9 cellular contexts compared by ENCODE assay signal in genomic region chr6:32118782-32119628, GRCh38. TPM values are rescaled to one million over a fixed set of nuclear protein-coding genes. Genes with fewer than 3 reads are reported as not detected.
DNase-seq lines count a peak whose midpoint lies in the region; ATAC-seq and TF ChIP-seq lines count a peak whose summit lies in the region.
"Had no signal": no experiment of that assay in that cellular context is flagged by ENCODE, and none has a peak within 500 bp of the region (broad histone marks: within the 10 kb centered on the region; RNA-seq: fewer than 3 reads in every experiment).

No MANE protein-coding gene starts in this region.

- ATAC-seq in naive thymus-derived CD4-positive, alpha-beta T cell: peak; percentile 89

- no peak for TF ChIP-seq POLR2A in esophagus squamous epithelium (IDR thresholded peaks at IDR 0.05)

- H3K27ac Mint-ChIP-seq in activated T-helper 1 cell treated with anti-CD3 and anti-CD28 coated beads, Interleukin-12 subunit alpha, Interleukin-12 subunit beta, Interleukin-2, Interleukin-4 antibody, amounts not matched to agents 30 ng/mL and 10 ng/mL and 1 ng/mL, durations not matched to agents 14 hours and 24 hours and 36 hours: no peak overlapping the region
- H3K27ac Mint-ChIP-seq in naive thymus-derived CD4-positive, alpha-beta T cell: peak overlapping the region in 8 of 9 donors; percentile 10 to 81 (median 68)
- H3K27ac Mint-ChIP-seq: T-helper 1 cell treated with Interleukin-12 subunit alpha and Interleukin-12 subunit beta and Interleukin-4 antibody, amounts not matched to agents 30 μg/mL and 1 μg/mL, for 36 hours had no signal

- DNase-seq in DMS114 treated with DMSO at 0.1 percent for 48 hours (lab: John Stamatoyannopoulos, UW; ENCODE audit: unreplicated experiment) (peak; percentile 82), Kasumi-1 (lab: John Stamatoyannopoulos, UW) (peak; percentile 83 to 88), RPMI8226 (peak; percentile 77), esophagus squamous epithelium (lab: John Stamatoyannopoulos, UW) (peak; percentile 34), cortex of kidney (lab: John Stamatoyannopoulos, UW) (no peak)
- peak; percentile 62 for DNase-seq in activated T-helper 1 cell treated with anti-CD3 and anti-CD28 coated beads, Interleukin-12 subunit alpha, Interleukin-12 subunit beta, Interleukin-2, Interleukin-4 antibody, amounts not matched to agents 30 ng/mL and 10 ng/mL and 1 ng/mL, durations not matched to agents 14 hours and 24 hours and 36 hours (ENCODE audit: low spot score)
- peak; percentile 50 to 73 (median 62) for DNase-seq in naive thymus-derived CD4-positive, alpha-beta T cell
- DNase-seq in stimulated activated CD8-positive, alpha-beta memory T cell treated with anti-CD3 and anti-CD28 coated beads, Interleukin-7, amount 100 ng/mL, for 48 hours (ENCODE audit: extremely low read depth in 1 of 2, low read depth in 1 of 2): peak; percentile 35 to 47

- CTCF ChIA-PET in naive thymus-derived CD4-positive, alpha-beta T cell (lab: Charles Lee): interaction anchor here (0.9 to 1.8 kb wide), 10 partner anchors 8 to 295 kb away, joined by 3 to 15 read pairs (median 4); partner anchors contain the start of genes ATF6B, EGFL8 and GPSM3

- intact Hi-C loops in activated T-helper 1 cell treated with anti-CD3 and anti-CD28 coated beads, Interleukin-12 subunit alpha, Interleukin-12 subunit beta, Interleukin-2, Interleukin-4 antibody, amounts not matched to agents 30 ng/mL and 10 ng/mL and 1 ng/mL, durations not matched to agents 14 hours and 24 hours and 36 hours (cut with micrococcal nuclease): loop anchor here (1.0 to 2.0 kb wide), 5 partner anchors 9 to 126 kb away; partner anchors contain the start of genes AGPAT1, ATF6B and PPT2
- intact Hi-C loops in esophagus squamous epithelium (cut with DNase I): no loop called here
- intact Hi-C loops in naive thymus-derived CD4-positive, alpha-beta T cell (cut with micrococcal nuclease): loop anchor here (1.0 to 2.0 kb wide), 6 partner anchors 9 to 126 kb away; partner anchors contain the start of genes PPT2 (in 2 of the 2), ATF6B (in 1 of the 2) and PBX2 (in 1 of the 2)

- peaks cover 44% of the 10 kb centered on the region for H3K36me3 Mint-ChIP-seq in activated T-helper 1 cell treated with anti-CD3 and anti-CD28 coated beads, Interleukin-12 subunit alpha, Interleukin-12 subunit beta, Interleukin-2, Interleukin-4 antibody, amounts not matched to agents 30 ng/mL and 10 ng/mL and 1 ng/mL, durations not matched to agents 14 hours and 24 hours and 36 hours (ENCODE audit: low read depth)
- H3K36me3 Mint-ChIP-seq in naive thymus-derived CD4-positive, alpha-beta T cell: peaks cover 3 to 49% (median 16%) of the 10 kb centered on the region in 5 donors

- WGBS in esophagus squamous epithelium, 2 donors: 20 to 26% methylated on average over 16 to 17 of the region's 17 CpGs

- no peaks in the 10 kb centered on the region for H3K27me3 ChIP-seq in esophagus squamous epithelium
- no peaks in the 10 kb centered on the region for H3K27me3 ChIP-seq in naive thymus-derived CD4-positive, alpha-beta T cell (ENCODE audit: control insufficient read depth in 2 of 2, insufficient read depth in 2 of 2, low read length in 2 of 2)

- no peaks in the 10 kb centered on the region for H3K27me3 Mint-ChIP-seq in activated T-helper 1 cell treated with anti-CD3 and anti-CD28 coated beads, Interleukin-12 subunit alpha, Interleukin-12 subunit beta, Interleukin-2, Interleukin-4 antibody, amounts not matched to agents 30 ng/mL and 10 ng/mL and 1 ng/mL, durations not matched to agents 14 hours and 24 hours and 36 hours (ENCODE audit: insufficient read depth)
- no peaks in the 10 kb centered on the region for H3K27me3 Mint-ChIP-seq in naive thymus-derived CD4-positive, alpha-beta T cell

- H3K27ac ChIP-seq in esophagus squamous epithelium: peak overlapping the region; percentile 48 to 67 (median 64)
- H3K27ac ChIP-seq in naive thymus-derived CD4-positive, alpha-beta T cell (ENCODE audit: low read depth, low read length): no peak overlapping the region

- no peaks in the 10 kb centered on the region for H3K9me3 ChIP-seq in esophagus squamous epithelium
- no peaks in the 10 kb centered on the region for H3K9me3 ChIP-seq in naive thymus-derived CD4-positive, alpha-beta T cell (ENCODE audit: control insufficient read depth in 2 of 3, low read length in 3 of 3)

- peak; percentile 78 to 94 (median 90) for TF ChIP-seq CTCF in esophagus squamous epithelium (IDR thresholded peaks at IDR 0.05)

- peaks cover 3 to 37% (median 15%) of the 10 kb centered on the region in 3 donors for H3K4me1 ChIP-seq in esophagus squamous epithelium
- H3K4me1 ChIP-seq in naive thymus-derived CD4-positive, alpha-beta T cell (ENCODE audit: control insufficient read depth in 2 of 2, insufficient read depth in 2 of 2, low read length in 2 of 2): no peaks in the 10 kb centered on the region

- POLR2A ChIA-PET in naive thymus-derived CD4-positive, alpha-beta T cell (lab: Charles Lee): interaction anchor here (0.9 to 1.4 kb wide), 5 partner anchors 8 to 77 kb away, joined by 3 to 6 read pairs (median 4); partner anchors contain the start of genes ATF6B, FKBPL and GPSM3

- peaks cover 11% of the 10 kb centered on the region for H3K4me1 Mint-ChIP-seq in activated T-helper 1 cell treated with anti-CD3 and anti-CD28 coated beads, Interleukin-12 subunit alpha, Interleukin-12 subunit beta, Interleukin-2, Interleukin-4 antibody, amounts not matched to agents 30 ng/mL and 10 ng/mL and 1 ng/mL, durations not matched to agents 14 hours and 24 hours and 36 hours (ENCODE audit: low read depth)
- H3K4me1 Mint-ChIP-seq in naive thymus-derived CD4-positive, alpha-beta T cell: peaks cover 5 to 24% (median 18%) of the 10 kb centered on the region in 7 donors

- H3K4me3 ChIP-seq in esophagus squamous epithelium: no peak overlapping the region
- no peak overlapping the region for H3K4me3 ChIP-seq in naive thymus-derived CD4-positive, alpha-beta T cell (ENCODE audit: low read length)

- H3K9me3 Mint-ChIP-seq in activated T-helper 1 cell treated with anti-CD3 and anti-CD28 coated beads, Interleukin-12 subunit alpha, Interleukin-12 subunit beta, Interleukin-2, Interleukin-4 antibody, amounts not matched to agents 30 ng/mL and 10 ng/mL and 1 ng/mL, durations not matched to agents 14 hours and 24 hours and 36 hours: no peaks in the 10 kb centered on the region
- H3K9me3 Mint-ChIP-seq in naive thymus-derived CD4-positive, alpha-beta T cell: no peaks in the 10 kb centered on the region
- H3K9me3 Mint-ChIP-seq: T-helper 1 cell treated with Interleukin-12 subunit alpha and Interleukin-12 subunit beta and Interleukin-4 antibody, amounts not matched to agents 30 μg/mL and 1 μg/mL, for 36 hours had no signal

- H3K36me3 ChIP-seq in esophagus squamous epithelium: peaks cover 28 to 99% (median 56%) of the 10 kb centered on the region in 3 donors
- peaks cover 23 to 86% (median 29%) of the 10 kb centered on the region in 3 experiments for H3K36me3 ChIP-seq in naive thymus-derived CD4-positive, alpha-beta T cell (ENCODE audit: control insufficient read depth in 2 of 3, insufficient read depth in 3 of 3, low read length in 3 of 3)

- no peak overlapping the region for H3K4me3 Mint-ChIP-seq in activated T-helper 1 cell treated with anti-CD3 and anti-CD28 coated beads, Interleukin-12 subunit alpha, Interleukin-12 subunit beta, Interleukin-2, Interleukin-4 antibody, amounts not matched to agents 30 ng/mL and 10 ng/mL and 1 ng/mL, durations not matched to agents 14 hours and 24 hours and 36 hours
- no peak overlapping the region for H3K4me3 Mint-ChIP-seq in naive thymus-derived CD4-positive, alpha-beta T cell
- H3K4me3 Mint-ChIP-seq: T-helper 1 cell treated with Interleukin-12 subunit alpha and Interleukin-12 subunit beta and Interleukin-4 antibody, amounts not matched to agents 30 μg/mL and 1 μg/mL, for 36 hours had no signal

RNA-seq across cellular contexts. Expression of gene ATF6B, which starts 9.0 kb away (rescaled TPM):
- 80.1 and 97.6 TPM in 2 replicates for total RNA-seq in activated T-helper 1 cell treated with anti-CD3 and anti-CD28 coated beads, Interleukin-12 subunit alpha, Interleukin-12 subunit beta, Interleukin-2, Interleukin-4 antibody, amounts not matched to agents 30 ng/mL and 10 ng/mL and 1 ng/mL, durations not matched to agents 14 hours and 24 hours and 36 hours
- total RNA-seq in esophagus squamous epithelium: 10 to 100 TPM; 27.3 to 45.4 (median 30.0) TPM
- total RNA-seq in naive thymus-derived CD4-positive, alpha-beta T cell: 100 to 1,000 TPM; 115 to 168 (median 142) TPM
- 10 to 100 TPM; 28.0 to 29.0 TPM for polyA plus RNA-seq in naive thymus-derived CD4-positive, alpha-beta T cell

RNA-seq across cellular contexts. Expression of gene TNXB, which starts 9.9 kb away (rescaled TPM):
- total RNA-seq in activated T-helper 1 cell treated with anti-CD3 and anti-CD28 coated beads, Interleukin-12 subunit alpha, Interleukin-12 subunit beta, Interleukin-2, Interleukin-4 antibody, amounts not matched to agents 30 ng/mL and 10 ng/mL and 1 ng/mL, durations not matched to agents 14 hours and 24 hours and 36 hours: 2.0 and 4.4 TPM in 2 replicates
- total RNA-seq in esophagus squamous epithelium: 100 to 1,000 TPM in 1 of 4 donors, 10 to 100 TPM in 3; 10.5 to 102 (median 31.0) TPM
- total RNA-seq in naive thymus-derived CD4-positive, alpha-beta T cell: 10 to 100 TPM in 4 of 5 experiments, 1 to 10 TPM in 1; 8.8 to 17.2 (median 13.1) TPM
- under 1 TPM in 1 of 2 donors, not detected in 1; 0.43 TPM for polyA plus RNA-seq in naive thymus-derived CD4-positive, alpha-beta T cell

RNA-seq across cellular contexts. Expression of gene FKBPL, which starts 11.1 kb away (rescaled TPM):
- 4.8 and 6.0 TPM in 2 replicates for total RNA-seq in activated T-helper 1 cell treated with anti-CD3 and anti-CD28 coated beads, Interleukin-12 subunit alpha, Interleukin-12 subunit beta, Interleukin-2, Interleukin-4 antibody, amounts not matched to agents 30 ng/mL and 10 ng/mL and 1 ng/mL, durations not matched to agents 14 hours and 24 hours and 36 hours
- total RNA-seq in esophagus squamous epithelium: 10 to 100 TPM in 1 of 4 donors, 1 to 10 TPM in 3; 5.9 to 16.7 (median 6.8) TPM
- total RNA-seq in naive thymus-derived CD4-positive, alpha-beta T cell: 1 to 10 TPM in 4 of 5 experiments, under 1 TPM in 1; 0.82 to 5.1 (median 3.0) TPM
- polyA plus RNA-seq in naive thymus-derived CD4-positive, alpha-beta T cell: 1 to 10 TPM; 1.3 to 4.1 TPM

RNA-seq across cellular contexts. Expression of gene PRRT1, which starts 32.7 kb away (rescaled TPM):
- total RNA-seq in activated T-helper 1 cell treated with anti-CD3 and anti-CD28 coated beads, Interleukin-12 subunit alpha, Interleukin-12 subunit beta, Interleukin-2, Interleukin-4 antibody, amounts not matched to agents 30 ng/mL and 10 ng/mL and 1 ng/mL, durations not matched to agents 14 hours and 24 hours and 36 hours: 0.24 and 0.57 TPM in 2 replicates
- total RNA-seq in esophagus squamous epithelium: under 1 TPM in 3 of 4 donors, not detected in 1; 0.35 to 0.87 (median 0.57) TPM
- total RNA-seq in naive thymus-derived CD4-positive, alpha-beta T cell: 1 to 10 TPM in 4 of 5 experiments, under 1 TPM in 1; 0.31 to 7.4 (median 3.4) TPM
- polyA plus RNA-seq in naive thymus-derived CD4-positive, alpha-beta T cell: 1 to 10 TPM; 2.2 to 6.2 TPM

RNA-seq across cellular contexts. Expression of gene PPT2, which starts 34.9 kb away (rescaled TPM):
- 12.4 and 17.1 TPM in 2 replicates for total RNA-seq in activated T-helper 1 cell treated with anti-CD3 and anti-CD28 coated beads, Interleukin-12 subunit alpha, Interleukin-12 subunit beta, Interleukin-2, Interleukin-4 antibody, amounts not matched to agents 30 ng/mL and 10 ng/mL and 1 ng/mL, durations not matched to agents 14 hours and 24 hours and 36 hours
- 100 to 1,000 TPM in 1 of 4 donors, 10 to 100 TPM in 3; 17.3 to 133 (median 23.7) TPM for total RNA-seq in esophagus squamous epithelium
- 10 to 100 TPM; 11.8 to 21.9 (median 15.8) TPM for total RNA-seq in naive thymus-derived CD4-positive, alpha-beta T cell
- 10 to 100 TPM; 14.3 to 15.7 TPM for polyA plus RNA-seq in naive thymus-derived CD4-positive, alpha-beta T cell
